8 cellular contexts compared by ENCODE assay signal in genomic region chr2:33441235-33441810, GRCh38. TPM values are rescaled to one million over a fixed set of nuclear protein-coding genes. Genes with fewer than 3 reads are reported as not detected.
DNase-seq lines count a peak whose midpoint lies in the region; ATAC-seq and FAIRE-seq lines count a peak whose summit lies in the region.

No MANE protein-coding gene starts in this region.

- peak; percentile 29 for DNase-seq in DMS114 treated with DMSO at 0.1 percent for 48 hours (lab: John Stamatoyannopoulos, UW; ENCODE audit: unreplicated experiment)
- peak; percentile 24 for DNase-seq in RCC 7860 (ENCODE audit: low spot score)
- peak; percentile 9 for DNase-seq in cerebellum (ENCODE audit: low spot score)
- DNase-seq in left kidney (ENCODE audit: low read depth, low spot score), result peak; percentile 76
- DNase-seq in urothelium cell line (ENCODE audit: low spot score), result peak; percentile 64

- FAIRE-seq in RCC 7860 (lab: Jason Lieb, UNC) (no peak), urothelium cell line (lab: Jason Lieb, UNC) (peak; percentile 81)

- ATAC-seq in GM19043 (IDR thresholded peaks at IDR 0.05; ENCODE audit: low read depth, unreplicated experiment) (peak; percentile 80), HG03460 (IDR thresholded peaks at IDR 0.05; ENCODE audit: unreplicated experiment) (peak; percentile 86), HG02970 (IDR thresholded peaks at IDR 0.05; ENCODE audit: low FRiP score, unreplicated experiment) (no peak)

RNA-seq across cellular contexts. Expression of gene RASGRP3, which starts 35.1 kb away (rescaled TPM):
- 9.3 TPM for total RNA-seq in cerebellum

Comparison
In these comparisons a context has a peak if more than half of its experiments do, and no peak if none do; other contexts are left out.
1. DNase-seq: peak in every context shown above with its lines; median percentile 76 in left kidney; 64 in urothelium cell line; 29 in DMS114 treated with DMSO at 0.1 percent for 48 hours; 24 in RCC 7860; 9 in cerebellum.